In the genomic region with DNA sequence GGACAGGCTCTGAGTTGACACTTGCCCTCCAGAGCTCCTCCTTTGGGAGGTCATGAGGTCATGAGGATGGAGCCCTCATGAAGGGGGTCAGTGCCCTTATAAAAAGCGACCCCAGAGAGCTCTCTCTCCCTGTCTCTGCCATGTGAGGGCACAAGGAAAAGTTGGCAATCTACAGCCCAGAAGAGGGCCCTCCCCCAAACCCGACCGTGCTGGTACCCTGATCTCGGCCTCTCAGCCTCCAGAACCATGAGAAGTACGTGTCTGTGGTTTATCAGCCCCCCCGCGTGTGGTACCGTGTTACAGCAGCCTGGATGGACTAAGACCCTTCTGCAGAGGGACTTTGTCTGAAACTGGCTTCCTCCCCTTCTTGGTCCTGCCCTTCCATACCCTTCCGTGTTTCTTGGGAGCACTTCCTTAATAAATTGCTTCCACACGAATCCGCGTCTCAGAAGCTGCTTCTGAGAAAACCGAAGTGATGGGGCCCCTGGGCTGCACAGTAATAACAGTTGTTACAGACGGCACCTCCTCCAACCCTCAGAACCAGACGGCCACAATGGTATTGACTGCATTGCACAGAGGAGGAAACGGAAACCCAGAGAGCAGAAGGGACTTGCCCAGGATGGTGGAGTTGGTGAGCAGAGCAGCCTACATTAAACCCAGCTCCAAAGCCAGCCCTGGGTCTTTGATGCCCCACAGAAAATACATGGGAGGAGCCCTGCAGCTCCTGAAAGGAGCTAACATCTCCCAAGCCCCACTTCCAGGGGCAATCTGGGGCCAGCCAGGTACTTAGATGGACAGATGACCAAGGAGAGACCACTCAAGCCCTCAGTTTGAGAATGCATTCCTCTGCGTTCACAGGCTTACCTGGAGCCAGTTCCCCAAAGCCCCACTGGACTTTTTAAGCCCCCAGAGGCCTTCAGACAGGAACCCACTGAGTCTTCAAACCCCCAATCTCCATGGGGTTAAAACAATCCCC, we compare ENCODE assay signal across 8 cellular contexts.
A peak's percentile ranks its signal among the peaks of the same experiment; 100 is the strongest.
DNase-seq lines count a peak whose midpoint lies in the region; ATAC-seq and TF ChIP-seq lines count a peak whose summit lies in the region.

No MANE protein-coding gene starts in this region.

- H3K4me2 ChIP-seq in PC-3 (ENCODE audit: low read length) = peak overlapping the region; percentile 53

- CTCF ChIA-PET in PC-3 (lab: Charles Lee) = no interaction called here

- H3K4me3 ChIP-seq in PC-3 (ENCODE audit: low read length) = no peak overlapping the region

- POLR2A ChIA-PET in PC-3 (lab: Charles Lee; ENCODE audit: unreplicated experiment) = no interaction called here

- H2AFZ ChIP-seq in PC-3 (ENCODE audit: low read length) = no peak overlapping the region

- H3K79me2 ChIP-seq in PC-3 (ENCODE audit: low read length) = no peaks in the 10 kb centered on the region

- BruUV-seq in PC-3 (replicated peaks; lab: Mats Ljungman, UMichigan) = no TSS peak

- H3K9me3 ChIP-seq in PC-3 (ENCODE audit: low read length) = no peaks in the 10 kb centered on the region

- H3K27me3 ChIP-seq in PC-3 (ENCODE audit: low read length) = no peaks in the 10 kb centered on the region

- ATAC-seq in GM18519 (IDR thresholded peaks at IDR 0.05; ENCODE audit: low FRiP score, unreplicated experiment) (peak; percentile 71), HG02840 (IDR thresholded peaks at IDR 0.05; ENCODE audit: low FRiP score, unreplicated experiment) (peak; percentile 59), PC-3 (no peak)

- H3K4me1 ChIP-seq in PC-3 (ENCODE audit: insufficient read depth, low read length) = peaks cover 36% of the 10 kb centered on the region

- H3K27ac ChIP-seq in PC-3 (ENCODE audit: low read length) = peak overlapping the region; percentile 18; the same call in 1 of the 2 replicates

- DNase-seq in PC-3 (no peak), kidney tubule cell (ENCODE audit: low spot score) (no peak), NCI-H1105 treated with DMSO at 0.1 percent for 48 hours (lab: John Stamatoyannopoulos, UW) (no peak), RKO (ENCODE audit: low spot score) (no peak)
- DNase-seq in activated effector memory CD4-positive, alpha-beta T cell treated with anti-CD3 and anti-CD28 coated beads, Interleukin-2, amount 50 U/mL, for 16 hours = peak; percentile 89
- DNase-seq in stimulated activated CD4-positive, alpha-beta T cell treated with anti-CD3 and anti-CD28 coated beads, Interleukin-1b, Interleukin-23, amount 100 ng/mL, for 24 hours (ENCODE audit: low read depth in 4 of 4, low spot score in 1 of 4) = peak in 3 of 4 experiments; percentile 19 to 57 (median 46)

- no peaks in the 10 kb centered on the region for H3K36me3 ChIP-seq in PC-3 (ENCODE audit: low read depth, low read length)

- no peaks in the 10 kb centered on the region for H3K9me2 ChIP-seq in PC-3 (replicated peaks; ENCODE audit: low read length)

- intact Hi-C loops in PC-3 (cut with micrococcal nuclease) = no loop called here

- H3F3A ChIP-seq in PC-3 (ENCODE audit: low read length, unreplicated experiment) = no peaks in the 10 kb centered on the region

- H3K9ac ChIP-seq in PC-3 (ENCODE audit: low read length) = no peak overlapping the region

- no peak for TF ChIP-seq CTCF in PC-3 (conservative IDR thresholded peaks at IDR 0.05; ENCODE audit: low read depth, low read length)

- H4K20me1 ChIP-seq in PC-3 (ENCODE audit: low read length) = no peaks in the 10 kb centered on the region

Comparison
In these comparisons a context has a peak if more than half of its experiments do, and no peak if none do; other contexts are left out.
1. DNase-seq: peak in activated effector memory CD4-positive, alpha-beta T cell treated with anti-CD3 and anti-CD28 coated beads, Interleukin-2, amount 50 U/mL, for 16 hours (single experiment) and stimulated activated CD4-positive, alpha-beta T cell treated with anti-CD3 and anti-CD28 coated beads, Interleukin-1b, Interleukin-23, amount 100 ng/mL, for 24 hours (3 of 4); none in PC-3 (single experiment), kidney tubule cell (single experiment), NCI-H1105 treated with DMSO at 0.1 percent for 48 hours (single experiment) and RKO (single experiment).